Comparison of ENCODE assay signal across 16 cellular contexts in genomic region chr6:129539032-129539431, GRCh38.
DNase-seq lines count a peak whose midpoint lies in the region; TF ChIP-seq lines count a peak whose summit lies in the region.
"Had no signal": no experiment of that assay in that cellular context is flagged by ENCODE, and none has a peak within 500 bp of the region (broad histone marks: within the 10 kb centered on the region; RNA-seq: fewer than 3 reads in every experiment).

No MANE protein-coding gene starts in this region.

- no peak overlapping the region for H3K27ac ChIP-seq in H9 (ENCODE audit: insufficient read length, low read depth, low read length)
- no peak overlapping the region for H3K27ac ChIP-seq in WERI-Rb-1
- no peak overlapping the region for H3K27ac ChIP-seq in endodermal cell (ENCODE audit: low read depth, low read length)
- H3K27ac ChIP-seq: 22Rv1 had no signal

- no peak overlapping the region for H3K4ac ChIP-seq in H9 (ENCODE audit: low read depth, low read length)

- no peak overlapping the region for H3K23ac ChIP-seq in H9 (ENCODE audit: insufficient read length, low read depth, low read length)

- H3K9me3 ChIP-seq in H9 (ENCODE audit: control insufficient read depth, low read depth, low read length) (no peaks in the 10 kb centered on the region), WERI-Rb-1 (ENCODE audit: severe bottlenecking) (no peaks in the 10 kb centered on the region), endodermal cell (ENCODE audit: control insufficient read depth, low read length) (peaks cover 7% of the 10 kb centered on the region)

- H3K79me2 ChIP-seq in H9 (ENCODE audit: insufficient read depth, low read length): no peaks in the 10 kb centered on the region

- H3K27me3 ChIP-seq in H9 (ENCODE audit: insufficient read depth, low read length): no peaks in the 10 kb centered on the region
- H3K27me3 ChIP-seq in WERI-Rb-1 (ENCODE audit: insufficient read depth, low read depth, severe bottlenecking): no peaks in the 10 kb centered on the region
- H3K27me3 ChIP-seq in endodermal cell (ENCODE audit: control insufficient read depth, insufficient read depth, low read length, poor library complexity, severe bottlenecking): no peaks in the 10 kb centered on the region

- no peak overlapping the region for H3T11ph ChIP-seq in H9 (ENCODE audit: low read length)

- H4K91ac ChIP-seq in H9 (ENCODE audit: insufficient read length, low read depth, low read length): no peak overlapping the region

- H3K14ac ChIP-seq in H9 (ENCODE audit: insufficient read depth, low read length): no peak overlapping the region

- H3K18ac ChIP-seq in H9 (ENCODE audit: insufficient read length, low read depth, low read length): no peak overlapping the region

- H3K36me3 Mint-ChIP-seq in H9 (ENCODE audit: insufficient read depth in 1 of 3, low read depth in 3 of 3) (0 out of 7 replicates have a peak, but pooled peaks cover 0 to under 1% (median 0%) of the 10 kb centered on the region in 3 experiments), endodermal cell (ENCODE audit: low read depth) (no peaks in the 10 kb centered on the region)
- H3K36me3 Mint-ChIP-seq in activated T-helper 1 cell treated with anti-CD3 and anti-CD28 coated beads, Interleukin-12 subunit alpha, Interleukin-12 subunit beta, Interleukin-2, Interleukin-4 antibody, amounts not matched to agents 30 ng/mL and 10 ng/mL and 1 ng/mL, durations not matched to agents 14 hours and 24 hours and 36 hours (ENCODE audit: low read depth): no peaks in the 10 kb centered on the region
- H3K36me3 Mint-ChIP-seq: CD14-positive monocyte; CD8-positive, alpha-beta T cell had no signal

- no CpG with 5 or more reads among the region's 2 CpGs for WGBS in H9 (ENCODE audit: extremely low coverage, insufficient read length, low lambda C conversion rate)
- 90% methylated on average over 2 of the region's 2 CpGs; no CpG with 5 or more reads in 1 of the 2 experiments for WGBS in endodermal cell (ENCODE audit: insufficient coverage in 1 of 2, insufficient read length in 1 of 2), 2 experiments

- H4K5ac ChIP-seq in H9 (ENCODE audit: insufficient read length, low read depth, low read length): no peak overlapping the region

- H3K9ac ChIP-seq in H9 (ENCODE audit: extremely low read depth, insufficient read length, low read length) (no peak overlapping the region), endodermal cell (ENCODE audit: extremely low read depth, low read length, poor library complexity, severe bottlenecking) (no peak overlapping the region)

- no peaks in the 10 kb centered on the region for H3K4me1 ChIP-seq in H9 (ENCODE audit: insufficient read depth, low read length)
- H3K4me1 ChIP-seq in endodermal cell (ENCODE audit: control insufficient read depth, insufficient read depth, low read length): no peaks in the 10 kb centered on the region

- no peaks in the 10 kb centered on the region for H3K79me1 ChIP-seq in H9 (ENCODE audit: insufficient read depth, low read depth, low read length, poor library complexity, severe bottlenecking)

- H4K8ac ChIP-seq in H9 (replicated peaks; ENCODE audit: insufficient read length, low read depth, low read length): peak overlapping the region; percentile 75

- H2BK12ac ChIP-seq in H9 (ENCODE audit: insufficient read length, low read depth, low read length): no peak overlapping the region

- H3K4me3 ChIP-seq in WERI-Rb-1 (ENCODE audit: low read depth, low read length): no peak overlapping the region
- no peak overlapping the region for H3K4me3 ChIP-seq in endodermal cell (ENCODE audit: low read length)

- no peak overlapping the region for H2BK120ac ChIP-seq in H9 (ENCODE audit: low read depth, low read length, poor library complexity, severe bottlenecking)

- H2BK20ac ChIP-seq in H9 (ENCODE audit: low read depth, low read length, poor library complexity, severe bottlenecking): no peak overlapping the region

- intact Hi-C loops in activated T-helper 1 cell treated with anti-CD3 and anti-CD28 coated beads, Interleukin-12 subunit alpha, Interleukin-12 subunit beta, Interleukin-2, Interleukin-4 antibody, amounts not matched to agents 30 ng/mL and 10 ng/mL and 1 ng/mL, durations not matched to agents 14 hours and 24 hours and 36 hours (cut with micrococcal nuclease): no loop called here

- no peak overlapping the region for H3K4me2 ChIP-seq in H9 (ENCODE audit: insufficient read depth, insufficient read length, low read length)

- H2BK5ac ChIP-seq in H9 (ENCODE audit: insufficient read length, low read length): no peak overlapping the region

- H3K27ac Mint-ChIP-seq in H9: no peak overlapping the region
- H3K27ac Mint-ChIP-seq in endodermal cell: no peak overlapping the region
- no peak overlapping the region for H3K27ac Mint-ChIP-seq in activated T-helper 1 cell treated with anti-CD3 and anti-CD28 coated beads, Interleukin-12 subunit alpha, Interleukin-12 subunit beta, Interleukin-2, Interleukin-4 antibody, amounts not matched to agents 30 ng/mL and 10 ng/mL and 1 ng/mL, durations not matched to agents 14 hours and 24 hours and 36 hours
- H3K27ac Mint-ChIP-seq: CD8-positive, alpha-beta T cell had no signal

- H3K27me3 Mint-ChIP-seq in H9 (ENCODE audit: low read depth) (no peaks in the 10 kb centered on the region), endodermal cell (ENCODE audit: insufficient read depth) (no peaks in the 10 kb centered on the region)
- peaks cover 5% of the 10 kb centered on the region for H3K27me3 Mint-ChIP-seq in activated T-helper 1 cell treated with anti-CD3 and anti-CD28 coated beads, Interleukin-12 subunit alpha, Interleukin-12 subunit beta, Interleukin-2, Interleukin-4 antibody, amounts not matched to agents 30 ng/mL and 10 ng/mL and 1 ng/mL, durations not matched to agents 14 hours and 24 hours and 36 hours (ENCODE audit: insufficient read depth)

- H3K36me3 ChIP-seq in WERI-Rb-1: no peaks in the 10 kb centered on the region
- H3K36me3 ChIP-seq in endodermal cell (ENCODE audit: control insufficient read depth, insufficient read depth, low read length): peaks cover 3% of the 10 kb centered on the region

- no peak for TF ChIP-seq CTCF in H9 (conservative IDR thresholded peaks at IDR 0.05)
- no peak for TF ChIP-seq CTCF in WERI-Rb-1 (IDR thresholded peaks at IDR 0.05; ENCODE audit: low read depth, low read length)
- TF ChIP-seq CTCF in endodermal cell (conservative IDR thresholded peaks at IDR 0.05): no peak

- H3K56ac ChIP-seq in H9 (ENCODE audit: insufficient read length, low read depth, low read length): no peak overlapping the region

- H3K4me1 Mint-ChIP-seq in H9: no peaks in the 10 kb centered on the region
- H3K4me1 Mint-ChIP-seq in endodermal cell: peaks cover 9% of the 10 kb centered on the region
- H3K4me1 Mint-ChIP-seq in activated T-helper 1 cell treated with anti-CD3 and anti-CD28 coated beads, Interleukin-12 subunit alpha, Interleukin-12 subunit beta, Interleukin-2, Interleukin-4 antibody, amounts not matched to agents 30 ng/mL and 10 ng/mL and 1 ng/mL, durations not matched to agents 14 hours and 24 hours and 36 hours (ENCODE audit: low read depth): no peaks in the 10 kb centered on the region
- H3K4me1 Mint-ChIP-seq: CD14-positive monocyte had no signal

- H3K23me2 ChIP-seq in H9 (ENCODE audit: insufficient read length, low read depth, low read length, poor library complexity, severe bottlenecking): no peaks in the 10 kb centered on the region

- H2BK15ac ChIP-seq in H9 (ENCODE audit: low read depth, low read length): no peak overlapping the region

- no peak overlapping the region for H3K4me3 Mint-ChIP-seq in H9
- H3K4me3 Mint-ChIP-seq in endodermal cell: no peak overlapping the region
- H3K4me3 Mint-ChIP-seq in activated T-helper 1 cell treated with anti-CD3 and anti-CD28 coated beads, Interleukin-12 subunit alpha, Interleukin-12 subunit beta, Interleukin-2, Interleukin-4 antibody, amounts not matched to agents 30 ng/mL and 10 ng/mL and 1 ng/mL, durations not matched to agents 14 hours and 24 hours and 36 hours: no peak overlapping the region
- H3K4me3 Mint-ChIP-seq: CD14-positive monocyte; CD8-positive, alpha-beta T cell had no signal

- no peak overlapping the region for H2AK5ac ChIP-seq in H9 (ENCODE audit: insufficient read length, low read length)

- no peaks in the 10 kb centered on the region for H4K20me1 ChIP-seq in H9 (ENCODE audit: control insufficient read depth, insufficient read depth, insufficient read length)

- DNase-seq in NCI-H524 (lab: John Stamatoyannopoulos, UW): peak; percentile 17 to 51
- DNase-seq in NCI-H524 treated with DMSO at 0.1 percent for 48 hours (lab: John Stamatoyannopoulos, UW): no peak
- DNase-seq in H9: peak; percentile 40
- peak; percentile 9 for DNase-seq in WERI-Rb-1
- peak; percentile 57 for DNase-seq in endodermal cell
- no peak for DNase-seq in SHP77 (lab: John Stamatoyannopoulos, UW)
- no peak for DNase-seq in activated naive CD4-positive, alpha-beta T cell (lab: John Stamatoyannopoulos, UW)
- DNase-seq in activated T-helper 1 cell treated with anti-CD3 and anti-CD28 coated beads, Interleukin-12 subunit alpha, Interleukin-12 subunit beta, Interleukin-2, Interleukin-4 antibody, amounts not matched to agents 30 ng/mL and 10 ng/mL and 1 ng/mL, durations not matched to agents 14 hours and 24 hours and 36 hours (ENCODE audit: low spot score): no peak
- DNase-seq: CD8-positive, alpha-beta T cell; COR-L47; DMS153; DMS79 treated with DMSO at 0.1 percent for 48 hours; EL; GDM1 had no signal

- H2AFZ ChIP-seq in H9 (ENCODE audit: low read length): no peak overlapping the region

- H3K9me3 Mint-ChIP-seq in H9: no peaks in the 10 kb centered on the region
- H3K9me3 Mint-ChIP-seq in endodermal cell: peaks cover under 1% of the 10 kb centered on the region
- H3K9me3 Mint-ChIP-seq in activated T-helper 1 cell treated with anti-CD3 and anti-CD28 coated beads, Interleukin-12 subunit alpha, Interleukin-12 subunit beta, Interleukin-2, Interleukin-4 antibody, amounts not matched to agents 30 ng/mL and 10 ng/mL and 1 ng/mL, durations not matched to agents 14 hours and 24 hours and 36 hours: no peaks in the 10 kb centered on the region
- H3K9me3 Mint-ChIP-seq: CD14-positive monocyte had no signal

Comparison
In these comparisons a context has a peak if more than half of its experiments do, and no peak if none do; other contexts are left out.
1. DNase-seq: peak in NCI-H524 (2 of 2), H9 (single experiment), WERI-Rb-1 (single experiment) and endodermal cell (single experiment); none in NCI-H524 treated with DMSO at 0.1 percent for 48 hours (single experiment), SHP77 (0 of 2), activated naive CD4-positive, alpha-beta T cell (0 of 4) and activated T-helper 1 cell treated with anti-CD3 and anti-CD28 coated beads, Interleukin-12 subunit alpha, Interleukin-12 subunit beta, Interleukin-2, Interleukin-4 antibody, amounts not matched to agents 30 ng/mL and 10 ng/mL and 1 ng/mL, durations not matched to agents 14 hours and 24 hours and 36 hours (single experiment).